In genomic region chr4:82901129-82901718, GRCh38 we compare ENCODE assay signal across 8 cellular contexts. TPM values are rescaled to one million over a fixed set of nuclear protein-coding genes. Genes with fewer than 3 reads are reported as not detected.
DNase-seq lines count a peak whose midpoint lies in the region; ATAC-seq and TF ChIP-seq lines count a peak whose summit lies in the region.

No MANE protein-coding gene starts in this region.

- no peak for TF ChIP-seq CTCF in AG04449 (IDR thresholded peaks at IDR 0.05; ENCODE audit: insufficient read depth, low read length, missing control alignments)
- TF ChIP-seq CTCF in colonic mucosa (IDR thresholded peaks at IDR 0.05): no peak

- H3K36me3 ChIP-seq in Karpas-422 (ENCODE audit: insufficient read depth, low read length) (peaks cover 27% of the 10 kb centered on the region), colonic mucosa (no peaks in the 10 kb centered on the region), muscle layer of colon (ENCODE audit: insufficient read depth, low read length) (no peaks in the 10 kb centered on the region)

- intact Hi-C loops in colonic mucosa (cut with DNase I): no loop called here

- H2AFZ ChIP-seq in Karpas-422 (ENCODE audit: low read length): no peak overlapping the region

- H3K4me3 ChIP-seq in AG04449 (ENCODE audit: low read depth, low read length) (peak overlapping the region; percentile 82), Karpas-422 (ENCODE audit: low read length) (peak overlapping the region; percentile 97), colonic mucosa (peak overlapping the region; percentile 66), muscle layer of colon (ENCODE audit: low read depth in 1 of 2, low read length in 2 of 2) (peak overlapping the region; percentile 90 to 97)

- CTCF ChIA-PET in AG04449 (lab: Yijun Ruan, JAX): no interaction called here

- POLR2A ChIA-PET in AG04449 (lab: Yijun Ruan, JAX): interaction anchor here (0.7 to 2.1 kb wide), 7 partner anchors 9 to 472 kb away, joined by 3 to 13 read pairs (median 4); partner anchors contain the start of genes COPS4 and LIN54

- H3K4me2 ChIP-seq in Karpas-422 (ENCODE audit: low read depth, low read length, poor library complexity, severe bottlenecking): peak overlapping the region; percentile 72

- DNase-seq in AG04449 (ENCODE audit: low read depth, low spot score): no peak
- no peak for DNase-seq in Karpas-422
- DNase-seq in colonic mucosa: no peak
- DNase-seq in activated CD4-positive, alpha-beta T cell treated with anti-CD3 and anti-CD28 coated beads for 1 hour: no peak
- DNase-seq in retina: no peak
- no peak for DNase-seq in NCI-H1694 (lab: John Stamatoyannopoulos, UW)

- no peaks in the 10 kb centered on the region for H3K9me3 ChIP-seq in Karpas-422 (ENCODE audit: low read length)
- H3K9me3 ChIP-seq in colonic mucosa: no peaks in the 10 kb centered on the region
- no peaks in the 10 kb centered on the region for H3K9me3 ChIP-seq in muscle layer of colon (ENCODE audit: low read length)

- peaks cover 62% of the 10 kb centered on the region for H3K79me2 ChIP-seq in Karpas-422 (ENCODE audit: low read length)

- H3K27me3 ChIP-seq in Karpas-422 (ENCODE audit: low read length): no peaks in the 10 kb centered on the region
- no peaks in the 10 kb centered on the region for H3K27me3 ChIP-seq in colonic mucosa
- no peaks in the 10 kb centered on the region for H3K27me3 ChIP-seq in muscle layer of colon (ENCODE audit: control insufficient read depth in 1 of 2, insufficient read depth in 2 of 2, low read length in 2 of 2)

- H3K9ac ChIP-seq in Karpas-422 (ENCODE audit: low read length): peak overlapping the region; percentile 81
- peak overlapping the region; percentile 76 to 99 for H3K9ac ChIP-seq in colonic mucosa (ENCODE audit: low read depth in 2 of 2, low read length in 2 of 2)
- H3K9ac ChIP-seq in muscle layer of colon (ENCODE audit: low read length): peak overlapping the region; percentile 95

- H3K9me2 ChIP-seq in Karpas-422 (replicated peaks; ENCODE audit: insufficient read depth, low read length): no peaks in the 10 kb centered on the region

- ATAC-seq in GM18519 (IDR thresholded peaks at IDR 0.05; ENCODE audit: low FRiP score, unreplicated experiment): no peak

- H3K27ac ChIP-seq in Karpas-422 (ENCODE audit: low read length): peak overlapping the region; percentile 93
- H3K27ac ChIP-seq in colonic mucosa: peak overlapping the region; percentile 98
- peak overlapping the region; percentile 91 for H3K27ac ChIP-seq in muscle layer of colon (ENCODE audit: low read depth, low read length)

- peaks cover 13% of the 10 kb centered on the region; the same call in 1 of the 2 replicates for H4K20me1 ChIP-seq in Karpas-422 (ENCODE audit: insufficient read depth, low read depth, low read length)

- H3K4me1 ChIP-seq in Karpas-422 (ENCODE audit: low read length) (peaks cover 54% of the 10 kb centered on the region), colonic mucosa (no peaks in the 10 kb centered on the region), muscle layer of colon (ENCODE audit: insufficient read depth, low read length) (peaks cover 36% of the 10 kb centered on the region)

RNA-seq across cellular contexts. Expression of gene THAP9, which starts 0.7 kb away (rescaled TPM):
- total RNA-seq in Karpas-422 (2014; rRNA removed; shearing (Covaris generic); ENCODE audit: low replicate concordance): 2.5 and 8.2 TPM in 2 replicates
- 1 to 10 TPM; 3.5 to 4.6 TPM for total RNA-seq in colonic mucosa

RNA-seq across cellular contexts. Expression of gene SEC31A, which starts 10.3 kb away (rescaled TPM):
- 48.1 and 70.2 TPM in 2 replicates for total RNA-seq in Karpas-422 (2014; rRNA removed; shearing (Covaris generic); ENCODE audit: low replicate concordance)
- total RNA-seq in colonic mucosa: 100 to 1,000 TPM; 158 to 188 TPM
